8 cellular contexts compared by ENCODE assay signal in the genomic region with DNA sequence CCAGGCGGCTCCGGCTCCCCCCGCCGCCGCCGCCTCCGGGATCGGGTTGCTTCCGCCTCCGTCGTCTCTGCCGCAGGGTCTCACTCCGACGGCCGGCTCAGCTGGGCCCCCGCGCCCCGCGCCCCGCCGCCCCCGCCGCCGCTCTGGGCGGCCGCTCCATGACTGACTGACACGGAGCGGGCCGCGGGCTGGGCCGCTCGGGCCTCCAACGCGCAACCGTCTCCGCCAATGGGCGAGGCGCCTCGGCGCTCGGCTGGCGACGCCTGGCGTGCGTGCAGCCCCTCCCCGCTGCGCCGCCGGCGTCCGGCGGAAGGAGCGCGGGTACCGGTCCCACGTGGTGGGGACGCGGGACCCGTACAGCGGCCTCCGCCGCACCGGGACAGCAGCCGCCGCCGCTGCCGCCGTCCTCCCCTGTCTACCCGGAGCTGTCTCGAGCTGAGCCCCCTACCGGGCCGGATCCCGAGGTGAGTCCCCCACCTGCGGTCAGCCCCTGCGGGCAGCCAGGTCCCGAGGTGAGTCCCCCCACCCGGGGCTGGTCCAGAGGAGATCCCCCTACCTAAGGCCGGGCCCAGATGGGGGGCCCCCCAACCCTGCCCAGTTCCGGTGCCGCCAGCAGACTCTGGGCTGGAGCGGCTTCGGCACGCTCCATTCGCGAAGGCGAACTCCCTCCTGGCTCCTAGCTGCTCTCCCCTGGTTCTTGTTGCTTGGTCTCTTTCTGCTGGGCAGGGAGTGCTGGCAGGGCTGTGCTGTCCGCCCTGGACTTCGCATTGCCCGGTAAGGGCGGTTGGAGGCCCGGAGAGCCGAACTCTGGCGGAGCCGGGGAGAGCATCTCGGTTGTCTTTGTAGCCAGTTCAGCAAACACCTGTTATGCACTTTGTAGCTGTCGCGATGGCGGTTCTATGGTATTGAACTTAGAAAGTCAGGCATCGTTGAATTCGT. TPM values are rescaled to one million over a fixed set of nuclear protein-coding genes. Genes with fewer than 3 reads are reported as not detected.
DNase-seq lines count a peak whose midpoint lies in the region; ATAC-seq, FAIRE-seq and TF ChIP-seq lines count a peak whose summit lies in the region.

A gene (minus strand): TSS at position 230 of the 939 bp plus-strand sequence. CDS start 11,640 bp downstream, outside the sequence.
A gene (plus strand): TSS at position 355 of the 939 bp plus-strand sequence. CDS start 1,387 bp downstream, outside the sequence.

- under 1% methylated on average over 100 of the region's 100 CpGs for WGBS in right cardiac atrium

- peak; percentile 86 for ATAC-seq in HG02642 (IDR thresholded peaks at IDR 0.05; ENCODE audit: poor library complexity, unreplicated experiment)
- ATAC-seq in right cardiac atrium, result peak; percentile 98

- FAIRE-seq in GM12891 (lab: Jason Lieb, UNC) (peak; percentile 97), urothelium cell line (lab: Jason Lieb, UNC) (peak; percentile 74)

- H3K27me3 ChIP-seq in right cardiac atrium (ENCODE audit: control insufficient read depth, insufficient read depth), result no peaks in the 10 kb centered on the region

- DNase-seq in GM12891 (ENCODE audit: insufficient read length, low spot score) (peak; percentile 94), NCI-H1436 (lab: John Stamatoyannopoulos, UW) (peak; percentile 89), T-helper 2 cell (peak; percentile 75 to 94 (median 82)), anterior cingulate cortex (lab: John Stamatoyannopoulos, UW) (peak; percentile 19 to 91 (median 85)), right cardiac atrium (peak; percentile 90 to 96 (median 94)), pulmonary artery endothelial cell (ENCODE audit: low read depth, low spot score) (peak; percentile 63), urothelium cell line (ENCODE audit: low spot score) (peak; percentile 96)

- H3K4me1 ChIP-seq in right cardiac atrium (ENCODE audit: control insufficient read depth, insufficient read depth, low read length), result peaks cover 8% of the 10 kb centered on the region

- intact Hi-C loops in right cardiac atrium (cut with DNase I), result loop anchor here (2.0 to 10.0 kb wide), 3 partner anchors 67 to 71 kb away; a partner anchor contains a TSS

- peak within 1 kb of the TSS; percentile 95 for H3K4me3 ChIP-seq in right cardiac atrium (ENCODE audit: low read length)

- no peaks in the 10 kb centered on the region for H3K9me3 ChIP-seq in right cardiac atrium (ENCODE audit: control insufficient read depth, low read length)

- TF ChIP-seq POLR2A in GM12891 (IDR thresholded peaks at IDR 0.05; ENCODE audit: low read depth, low read length), result peak; percentile 70; the same call in 1 of the 2 replicates

- H3K27ac ChIP-seq in right cardiac atrium (ENCODE audit: low read length), result peak within 1 kb of the TSS; percentile 65

TF ChIP-seq in GM12891, 5 proteins besides CTCF, POLR2A, EP300 and RAD21:
- TF ChIP-seq POLR2AphosphoS5 (IDR thresholded peaks at IDR 0.05; ENCODE audit: low read depth, low read length) (no peak), TAF1 (IDR thresholded peaks at IDR 0.05; ENCODE audit: low read depth, low read length) (peak; percentile 69), SPI1 (IDR thresholded peaks at IDR 0.05; ENCODE audit: low read depth, low read length) (no peak)

RNA-seq across cellular contexts. Expression of the first gene that starts in this region (rescaled TPM):
- 14.4 TPM for polyA plus RNA-seq in GM12891 (2012; ENCODE audit: low read depth, missing spikeins)
- total RNA-seq in right cardiac atrium, result 10 to 100 TPM; 10.6 to 19.2 (median 12.1) TPM
- 6.9 TPM for polyA plus RNA-seq in right cardiac atrium
- 26.4 and 26.5 TPM in 2 replicates for total RNA-seq in pulmonary artery endothelial cell

RNA-seq across cellular contexts. Expression of the second gene that starts in this region (rescaled TPM):
- 5.0 TPM for polyA plus RNA-seq in GM12891 (2012; ENCODE audit: low read depth, missing spikeins)
- total RNA-seq in right cardiac atrium (1 to 10 TPM; 3.5 to 7.5 (median 4.2) TPM), pulmonary artery endothelial cell (16.6 and 21.8 TPM in 2 replicates)
- 1.9 TPM for polyA plus RNA-seq in right cardiac atrium

Comparison
In these comparisons a context has a peak if more than half of its experiments do, and no peak if none do; other contexts are left out.
1. Peak in every context shown above with its lines: DNase-seq, ATAC-seq, H3K4me3 ChIP-seq and H3K27ac ChIP-seq.